Comparison of ENCODE assay signal across 14 cellular contexts in genomic region chr2:10885479-10885863, GRCh38. TPM values are rescaled to one million over a fixed set of nuclear protein-coding genes. Genes with fewer than 3 reads are reported as not detected.
"Had no signal": no experiment of that assay in that cellular context is flagged by ENCODE, and none has a peak within 500 bp of the region (broad histone marks: within the 10 kb centered on the region; RNA-seq: fewer than 3 reads in every experiment).

No MANE protein-coding gene starts in this region.

- H3K36me3 Mint-ChIP-seq: natural killer cell treated with Interleukin-12 subunit alpha and Interleukin-12 subunit beta and Interleukin-15 and Interleukin-18, amount 100 ng/mL, for 72 hours had no signal

- H3K4me1 ChIP-seq: gastroesophageal sphincter, prostate gland had no signal

- H3K4me3 ChIP-seq: gastroesophageal sphincter, heart right ventricle, left ventricle myocardium inferior, prostate gland had no signal

- H3K27me3 Mint-ChIP-seq: activated naive CD8-positive, alpha-beta T cell treated with anti-CD3 and anti-CD28 coated beads, Interleukin-2, amount 10 ng/mL, durations not matched to agents 7 days and 5 days had no signal

- ATAC-seq: gastroesophageal sphincter; heart right ventricle; natural killer cell treated with Interleukin-12 subunit alpha and Interleukin-12 subunit beta and Interleukin-15 and Interleukin-18, amount 100 ng/mL, for 72 hours; right cardiac atrium had no signal

- H3K27ac Mint-ChIP-seq: activated naive CD8-positive, alpha-beta T cell treated with anti-CD3 and anti-CD28 coated beads, Interleukin-2, amount 10 ng/mL, durations not matched to agents 7 days and 5 days; dendritic cell treated with granulocyte-macrophage colony-stimulating factor and Interleukin-4, amounts not matched to agents 40 ng/mL and 50 ng/mL, for 4 days; natural killer cell treated with Interleukin-12 subunit alpha and Interleukin-12 subunit beta and Interleukin-15 and Interleukin-18, amount 100 ng/mL, for 72 hours had no signal

- H3K9me3 ChIP-seq: gastroesophageal sphincter, heart right ventricle, left ventricle myocardium inferior, prostate gland had no signal

- H3K27me3 ChIP-seq: brain microvascular endothelial cell, heart right ventricle had no signal

- DNase-seq: activated CD4-positive, alpha-beta T cell treated with anti-CD3 and anti-CD28 coated beads, Interleukin-2, amount 50 U/mL, for 4 hours; activated CD4-positive, CD25-positive, alpha-beta regulatory T cell treated with anti-CD3 and anti-CD28 coated beads, Interleukin-2, amount 50 U/mL, for 72 hours; activated naive CD4-positive, alpha-beta T cell; activated naive CD8-positive, alpha-beta T cell treated with anti-CD3 and anti-CD28 coated beads, Interleukin-2, amount 10 ng/mL, durations not matched to agents 7 days and 5 days; activated T-cell treated with anti-CD3 and anti-CD28 coated beads for 4 hours; brain microvascular endothelial cell; heart right ventricle; left ventricle myocardium inferior; right cardiac atrium; T-helper 1 cell had no signal

- H3K9me3 Mint-ChIP-seq: activated naive CD8-positive, alpha-beta T cell treated with anti-CD3 and anti-CD28 coated beads, Interleukin-2, amount 10 ng/mL, durations not matched to agents 7 days and 5 days; dendritic cell treated with granulocyte-macrophage colony-stimulating factor and Interleukin-4, amounts not matched to agents 40 ng/mL and 50 ng/mL, for 4 days; natural killer cell treated with Interleukin-12 subunit alpha and Interleukin-12 subunit beta and Interleukin-15 and Interleukin-18, amount 100 ng/mL, for 72 hours had no signal

- H3K36me3 ChIP-seq: brain microvascular endothelial cell, gastroesophageal sphincter, heart right ventricle, prostate gland had no signal

- H3K27ac ChIP-seq: brain microvascular endothelial cell, gastroesophageal sphincter, left ventricle myocardium inferior, prostate gland had no signal

- H3K4me3 Mint-ChIP-seq: activated naive CD8-positive, alpha-beta T cell treated with anti-CD3 and anti-CD28 coated beads, Interleukin-2, amount 10 ng/mL, durations not matched to agents 7 days and 5 days; dendritic cell treated with granulocyte-macrophage colony-stimulating factor and Interleukin-4, amounts not matched to agents 40 ng/mL and 50 ng/mL, for 4 days; natural killer cell treated with Interleukin-12 subunit alpha and Interleukin-12 subunit beta and Interleukin-15 and Interleukin-18, amount 100 ng/mL, for 72 hours had no signal

RNA-seq across cellular contexts. Expression of gene KCNF1, which starts 26.3 kb away (rescaled TPM):
- total RNA-seq: activated naive CD8-positive, alpha-beta T cell treated with anti-CD3 and anti-CD28 coated beads, Interleukin-2, amount 10 ng/mL, durations not matched to agents 7 days and 5 days; natural killer cell treated with Interleukin-12 subunit alpha and Interleukin-12 subunit beta and Interleukin-15 and Interleukin-18, amount 100 ng/mL, for 72 hours had no signal
